ENCODE assay signal across 13 cellular contexts in genomic region chr1:168879906-168880734, GRCh38.
DNase-seq lines count a peak whose midpoint lies in the region; ATAC-seq and TF ChIP-seq lines count a peak whose summit lies in the region.
"Had no signal": no experiment of that assay in that cellular context is flagged by ENCODE, and none has a peak within 500 bp of the region (broad histone marks: within the 10 kb centered on the region; RNA-seq: fewer than 3 reads in every experiment).

No MANE protein-coding gene starts in this region.

- H4K20me1 ChIP-seq in GM23248 (ENCODE audit: insufficient read depth) = no peaks in the 10 kb centered on the region

- peak overlapping the region; percentile 35; the same call in 1 of the 2 replicates for H3K9ac ChIP-seq in GM23248

- H3K36me3 Mint-ChIP-seq in CD14-positive monocyte = no peaks in the 10 kb centered on the region
- no peaks in the 10 kb centered on the region for H3K36me3 Mint-ChIP-seq in activated CD4-positive, alpha-beta T cell treated with anti-CD3 and anti-CD28 coated beads, Interleukin-2, amount 10 ng/mL, durations not matched to agents 7 days and 5 days (ENCODE audit: low read depth)

- no peak overlapping the region for H3K27ac ChIP-seq in GM23248
- no peak overlapping the region for H3K27ac ChIP-seq in RWPE2 (ENCODE audit: poor library complexity, severe bottlenecking)
- H3K27ac ChIP-seq in heart left ventricle = peak overlapping the region in 8 of 12 donors; percentile 13 to 67 (median 26)

- intact Hi-C loops in heart left ventricle (cut with DNase I) = no loop called here
- intact Hi-C loops in CD14-positive monocyte (cut with micrococcal nuclease) = no loop called here

- H3K4me1 Mint-ChIP-seq in CD14-positive monocyte = no peaks in the 10 kb centered on the region
- H3K4me1 Mint-ChIP-seq in activated CD4-positive, alpha-beta T cell treated with anti-CD3 and anti-CD28 coated beads, Interleukin-2, amount 10 ng/mL, durations not matched to agents 7 days and 5 days = no peaks in the 10 kb centered on the region

- no peak overlapping the region for H3K27ac Mint-ChIP-seq in CD14-positive monocyte
- no peak overlapping the region for H3K27ac Mint-ChIP-seq in activated CD4-positive, alpha-beta T cell treated with anti-CD3 and anti-CD28 coated beads, Interleukin-2, amount 10 ng/mL, durations not matched to agents 7 days and 5 days
- H3K27ac Mint-ChIP-seq: HFFc6; stimulated activated naive CD8-positive, alpha-beta T cell treated with anti-CD3 and anti-CD28 coated beads, Interleukin-15, Interleukin-2, amounts not matched to agents 100 ng/mL and 50 ng/mL, for 24 hours had no signal

- no peak overlapping the region for H3K4me3 Mint-ChIP-seq in CD14-positive monocyte
- no peak overlapping the region for H3K4me3 Mint-ChIP-seq in activated CD4-positive, alpha-beta T cell treated with anti-CD3 and anti-CD28 coated beads, Interleukin-2, amount 10 ng/mL, durations not matched to agents 7 days and 5 days
- H3K4me3 Mint-ChIP-seq: HFFc6; stimulated activated naive CD8-positive, alpha-beta T cell treated with anti-CD3 and anti-CD28 coated beads, Interleukin-15, Interleukin-2, amounts not matched to agents 100 ng/mL and 50 ng/mL, for 24 hours had no signal

- in situ Hi-C loops in GM23248 (cut with MboI) = no loop called here

- TF ChIP-seq CTCF in RWPE2 (IDR thresholded peaks at IDR 0.05; ENCODE audit: poor library complexity, severe bottlenecking) = no peak
- TF ChIP-seq CTCF in heart left ventricle (IDR thresholded peaks at IDR 0.05) = no peak
- TF ChIP-seq CTCF in CD14-positive monocyte (IDR thresholded peaks at IDR 0.05) = no peak

- peaks cover 0 to 3% (median 0%) of the 10 kb centered on the region in 3 donors for H3K27me3 Mint-ChIP-seq in CD14-positive monocyte (ENCODE audit: low read depth in 3 of 3)
- H3K27me3 Mint-ChIP-seq in activated CD4-positive, alpha-beta T cell treated with anti-CD3 and anti-CD28 coated beads, Interleukin-2, amount 10 ng/mL, durations not matched to agents 7 days and 5 days = no peaks in the 10 kb centered on the region
- H3K27me3 Mint-ChIP-seq: stimulated activated naive CD8-positive, alpha-beta T cell treated with anti-CD3 and anti-CD28 coated beads, Interleukin-15, Interleukin-2, amounts not matched to agents 100 ng/mL and 50 ng/mL, for 24 hours had no signal

- peak overlapping the region; percentile 26 for H3K4me2 ChIP-seq in GM23248 (ENCODE audit: unreplicated experiment)

- H3K9me2 ChIP-seq in GM23248 (ENCODE audit: insufficient read depth) = no peaks in the 10 kb centered on the region

- 11 to 13% methylated on average over 10 of the region's 10 CpGs for WGBS in GM23248 (ENCODE audit: low coverage in 1 of 2, low lambda C conversion rate in 2 of 2, missing lambda C conversion rate in 2 of 2), 2 experiments
- WGBS in heart left ventricle, 4 donors = 40 to 50% (median 50%) methylated on average over 10 of the region's 10 CpGs

- H3K9me3 Mint-ChIP-seq in CD14-positive monocyte = peaks cover under 1 to 8% (median 3%) of the 10 kb centered on the region in 7 donors
- H3K9me3 Mint-ChIP-seq in activated CD4-positive, alpha-beta T cell treated with anti-CD3 and anti-CD28 coated beads, Interleukin-2, amount 10 ng/mL, durations not matched to agents 7 days and 5 days = no peaks in the 10 kb centered on the region

- no peaks in the 10 kb centered on the region for H3K9me3 ChIP-seq in GM23248 (ENCODE audit: low read depth)
- no peaks in the 10 kb centered on the region for H3K9me3 ChIP-seq in RWPE2 (ENCODE audit: severe bottlenecking)
- H3K9me3 ChIP-seq in heart left ventricle = no peaks in the 10 kb centered on the region

- H3K4me1 ChIP-seq in GM23248 (ENCODE audit: insufficient read depth) (0 out of 2 replicates have a peak, but pooled peaks cover 6% of the 10 kb centered on the region), RWPE2 (ENCODE audit: insufficient read depth, poor library complexity, severe bottlenecking) (no peaks in the 10 kb centered on the region), heart left ventricle (peaks cover 0 to 24% (median 7%) of the 10 kb centered on the region in 12 donors)

- ATAC-seq in RWPE2 (ENCODE audit: low read depth) (peak; percentile 61), heart left ventricle (peak; percentile 68 to 88 (median 84)), HG03432 (IDR thresholded peaks at IDR 0.05; ENCODE audit: unreplicated experiment) (no peak)

- no peak for TF ChIP-seq POLR2A in heart left ventricle (IDR thresholded peaks at IDR 0.05)

- H3K36me3 ChIP-seq in GM23248 (ENCODE audit: low read depth) (no peaks in the 10 kb centered on the region), RWPE2 (ENCODE audit: low read depth) (no peaks in the 10 kb centered on the region), heart left ventricle (no peaks in the 10 kb centered on the region)

- peak overlapping the region; percentile 71 for H2AFZ ChIP-seq in GM23248

- no peaks in the 10 kb centered on the region for H3K79me2 ChIP-seq in GM23248 (ENCODE audit: insufficient read depth)

- DNase-seq in GM23248 (peak; percentile 50), RWPE2 (ENCODE audit: low spot score) (no peak), heart left ventricle (peak in 3 of 5 donors; percentile 20 to 45 (median 36)), retina (peak; percentile 8), CD14-positive monocyte (ENCODE audit: low spot score) (no peak)
- DNase-seq in central memory CD4-positive, alpha-beta T cell = no peak
- DNase-seq in activated CD4-positive, alpha-beta T cell treated with anti-CD3 and anti-CD28 coated beads, Interleukin-2, amount 10 ng/mL, durations not matched to agents 7 days and 5 days = no peak
- DNase-seq: activated CD4-positive, alpha-beta T cell treated with anti-CD3 and anti-CD28 coated beads, Interleukin-2, amount 50 U/mL, for 1 hour; HFFc6; OCI-M1; small intestine had no signal

- CTCF ChIA-PET in activated CD4-positive, alpha-beta T cell treated with anti-CD3 and anti-CD28 coated beads, Interleukin-2, amount 10 ng/mL, durations not matched to agents 7 days and 5 days (lab: Charles Lee) = no interaction called here

- H3F3A ChIP-seq in GM23248 (ENCODE audit: insufficient read depth) = no peaks in the 10 kb centered on the region

- no peaks in the 10 kb centered on the region for H3K27me3 ChIP-seq in GM23248 (replicated peaks; ENCODE audit: insufficient read depth)
- no peaks in the 10 kb centered on the region for H3K27me3 ChIP-seq in RWPE2 (ENCODE audit: insufficient read depth, poor library complexity, severe bottlenecking)
- no peaks in the 10 kb centered on the region for H3K27me3 ChIP-seq in heart left ventricle

- H3K4me3 ChIP-seq in GM23248 = peak overlapping the region; percentile 44
- no peak overlapping the region for H3K4me3 ChIP-seq in RWPE2 (ENCODE audit: severe bottlenecking)
- H3K4me3 ChIP-seq in heart left ventricle = peak overlapping the region in 3 of 12 donors; percentile 4 to 33 (median 30)

- POLR2A ChIA-PET in activated CD4-positive, alpha-beta T cell treated with anti-CD3 and anti-CD28 coated beads, Interleukin-2, amount 10 ng/mL, durations not matched to agents 7 days and 5 days (lab: Charles Lee) = no interaction called here

Comparison
In these comparisons a context has a peak if more than half of its experiments do, and no peak if none do; other contexts are left out.
1. DNase-seq: peak in GM23248 (single experiment), heart left ventricle (3 of 5) and retina (single experiment); none in RWPE2 (single experiment), central memory CD4-positive, alpha-beta T cell (single experiment), CD14-positive monocyte (single experiment) and activated CD4-positive, alpha-beta T cell treated with anti-CD3 and anti-CD28 coated beads, Interleukin-2, amount 10 ng/mL, durations not matched to agents 7 days and 5 days (single experiment).
2. H3K27ac ChIP-seq: peak in heart left ventricle (8 of 12); none in GM23248 (single experiment) and RWPE2 (single experiment).